Comparison of ENCODE assay signal across 19 cellular contexts in genomic region chr17:70074236-70074830, GRCh38. TPM values are rescaled to one million over a fixed set of nuclear protein-coding genes. Genes with fewer than 3 reads are reported as not detected.
"Had no signal": no experiment of that assay in that cellular context is flagged by ENCODE, and none has a peak within 500 bp of the region (broad histone marks: within the 10 kb centered on the region; RNA-seq: fewer than 3 reads in every experiment).

No MANE protein-coding gene starts in this region.

- H3K4me3 ChIP-seq: heart left ventricle, smooth muscle cell, upper lobe of left lung had no signal

- H3K27me3 ChIP-seq: heart left ventricle, upper lobe of left lung had no signal

- DNase-seq: activated CD4-positive, alpha-beta T cell treated with anti-CD3 and anti-CD28 coated beads for 1 hour; activated CD4-positive, alpha-beta T cell treated with anti-CD3 and anti-CD28 coated beads, Interleukin-2, amount 50 U/mL, for 4 hours; activated naive CD4-positive, alpha-beta T cell treated with anti-CD3 and anti-CD28 coated beads for 36 hours; activated naive CD8-positive, alpha-beta T cell treated with anti-CD3 and anti-CD28 coated beads, Interleukin-2, amount 50 U/mL, for 24 hours; activated T-cell treated with anti-CD3 and anti-CD28 coated beads, Interleukin-2, amount 50 U/mL, for 1 hour; aorta; heart left ventricle; right cardiac atrium; SK-N-SH; stimulated activated CD4-positive, alpha-beta T cell treated with anti-CD3 and anti-CD28 coated beads, Interleukin-4, amount 100 ng/mL, for 4 hours; stimulated activated CD8-positive, alpha-beta memory T cell treated with anti-CD3 and anti-CD28 coated beads, Interleukin-4, amount 100 ng/mL, for 48 hours; stimulated activated naive CD4-positive, alpha-beta T cell treated with Interleukin-2 at 50 U/mL for 16 hours; T-helper 1 cell; T1000; upper lobe of left lung had no signal

- H3K9me3 ChIP-seq: heart left ventricle, SK-N-SH, upper lobe of left lung had no signal

- ATAC-seq: activated naive CD8-positive, alpha-beta T cell treated with anti-CD3 and anti-CD28 coated beads, Interleukin-2, amount 50 U/mL, for 24 hours; heart left ventricle; right cardiac atrium had no signal

- H3K27ac Mint-ChIP-seq: activated naive CD4-positive, alpha-beta T cell treated with anti-CD3 and anti-CD28 coated beads for 36 hours; activated naive CD8-positive, alpha-beta T cell treated with anti-CD3 and anti-CD28 coated beads, Interleukin-2, amount 50 U/mL, for 24 hours; activated T-helper 2 cell treated with anti-CD3 and anti-CD28 coated beads, Interferon-gamma antibody, Interleukin-2, Interleukin-4, amounts not matched to agents 10 μg/mL and 5 μg/mL and 100 μg/mL, durations not matched to agents 14 hours and 24 hours and 36 hours had no signal

- H3K4me1 ChIP-seq: upper lobe of left lung had no signal

- H3K9me3 Mint-ChIP-seq: activated naive CD4-positive, alpha-beta T cell treated with anti-CD3 and anti-CD28 coated beads for 36 hours; activated naive CD8-positive, alpha-beta T cell treated with anti-CD3 and anti-CD28 coated beads, Interleukin-2, amount 50 U/mL, for 24 hours; activated T-helper 2 cell treated with anti-CD3 and anti-CD28 coated beads, Interferon-gamma antibody, Interleukin-2, Interleukin-4, amounts not matched to agents 10 μg/mL and 5 μg/mL and 100 μg/mL, durations not matched to agents 14 hours and 24 hours and 36 hours had no signal

- H3K4me1 Mint-ChIP-seq: activated naive CD8-positive, alpha-beta T cell treated with anti-CD3 and anti-CD28 coated beads, Interleukin-2, amount 50 U/mL, for 24 hours had no signal

- H3K4me3 Mint-ChIP-seq: activated naive CD4-positive, alpha-beta T cell treated with anti-CD3 and anti-CD28 coated beads for 36 hours; activated naive CD8-positive, alpha-beta T cell treated with anti-CD3 and anti-CD28 coated beads, Interleukin-2, amount 50 U/mL, for 24 hours had no signal

- H3K36me3 ChIP-seq: heart left ventricle, upper lobe of left lung had no signal

RNA-seq across cellular contexts. Expression of gene KCNJ16, which starts 0.7 kb away (rescaled TPM):
- total RNA-seq: activated naive CD4-positive, alpha-beta T cell treated with anti-CD3 and anti-CD28 coated beads for 36 hours; activated T-helper 2 cell treated with anti-CD3 and anti-CD28 coated beads, Interferon-gamma antibody, Interleukin-2, Interleukin-4, amounts not matched to agents 10 μg/mL and 5 μg/mL and 100 μg/mL, durations not matched to agents 14 hours and 24 hours and 36 hours; bronchial epithelial cell; dermis microvascular lymphatic vessel endothelial cell; smooth muscle cell had no signal
